Comparison of ENCODE assay signal across 8 cellular contexts in the genomic region with DNA sequence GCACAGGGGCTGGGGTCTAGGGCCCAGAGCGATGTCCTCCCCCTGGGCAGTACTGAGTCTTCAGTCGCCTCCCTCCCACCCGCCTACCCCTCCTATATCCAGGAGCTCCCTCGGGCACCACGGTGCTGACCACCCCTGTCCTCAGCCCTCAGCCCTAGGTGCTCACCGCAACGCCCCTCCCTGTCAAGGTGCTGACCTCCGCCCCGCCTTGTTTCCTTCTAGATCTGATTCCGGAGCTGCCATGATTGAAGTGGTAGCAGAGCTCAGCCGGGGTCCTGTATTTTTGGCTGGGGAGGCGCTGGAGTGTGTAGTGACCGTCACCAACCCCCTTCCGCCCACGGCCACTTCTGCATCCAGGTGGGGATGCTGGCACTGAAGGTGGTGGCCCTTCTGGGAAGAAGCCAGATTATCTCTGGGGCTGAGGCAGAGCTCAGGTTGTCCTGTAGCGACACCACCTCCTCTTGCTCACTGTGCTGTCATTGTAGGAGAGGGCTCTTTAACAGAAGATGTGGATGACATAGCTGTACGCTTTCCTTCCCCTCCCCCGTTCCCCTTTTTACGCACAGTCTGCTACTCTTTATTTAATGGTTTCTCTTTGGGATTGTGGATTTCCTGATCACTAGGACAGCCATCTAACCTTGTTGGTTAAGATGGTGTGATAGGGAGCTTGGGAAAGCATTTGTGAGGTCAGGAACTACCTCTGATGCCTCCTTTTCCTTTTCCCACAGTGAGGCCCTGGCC. TPM values are rescaled to one million over a fixed set of nuclear protein-coding genes. Genes with fewer than 3 reads are reported as not detected.
DNase-seq lines count a peak whose midpoint lies in the region; ATAC-seq and TF ChIP-seq lines count a peak whose summit lies in the region.

No MANE protein-coding gene starts in this region.

- DNase-seq in Daoy (ENCODE audit: low read depth) (peak; percentile 35), Karpas-422 (peak; percentile 76), epithelial cell of proximal tubule (ENCODE audit: low read depth) (no peak), NCI-H1092 treated with DMSO at 0.1 percent for 48 hours (lab: John Stamatoyannopoulos, UW) (no peak), T1000 (lab: John Stamatoyannopoulos, UW) (no peak)
- DNase-seq in activated CD8-positive, alpha-beta memory T cell treated with anti-CD3 and anti-CD28 coated beads, Interleukin-2, amount 10 ng/mL, durations not matched to agents 7 days and 5 days: peak; percentile 76
- no peak for DNase-seq in natural killer cell treated with Interleukin-12 subunit alpha and Interleukin-12 subunit beta and Interleukin-15 and Interleukin-18, amount 100 ng/mL, for 72 hours (ENCODE audit: low spot score)

- H3K36me3 Mint-ChIP-seq in activated CD8-positive, alpha-beta memory T cell treated with anti-CD3 and anti-CD28 coated beads, Interleukin-2, amount 10 ng/mL, durations not matched to agents 7 days and 5 days: peaks cover 23% of the 10 kb centered on the region
- peaks cover 14% of the 10 kb centered on the region for H3K36me3 Mint-ChIP-seq in natural killer cell treated with Interleukin-12 subunit alpha and Interleukin-12 subunit beta and Interleukin-15 and Interleukin-18, amount 100 ng/mL, for 72 hours

- peak overlapping the region; percentile 88 for H3K9ac ChIP-seq in Karpas-422 (ENCODE audit: low read length)

- no peaks in the 10 kb centered on the region for H3K27me3 ChIP-seq in Karpas-422 (ENCODE audit: low read length)

- H3K27ac ChIP-seq in Karpas-422 (ENCODE audit: low read length): peak overlapping the region; percentile 43; the same call in 1 of the 2 replicates

- peak overlapping the region; percentile 88 for H3K4me3 Mint-ChIP-seq in activated CD8-positive, alpha-beta memory T cell treated with anti-CD3 and anti-CD28 coated beads, Interleukin-2, amount 10 ng/mL, durations not matched to agents 7 days and 5 days
- peak overlapping the region; percentile 89 for H3K4me3 Mint-ChIP-seq in natural killer cell treated with Interleukin-12 subunit alpha and Interleukin-12 subunit beta and Interleukin-15 and Interleukin-18, amount 100 ng/mL, for 72 hours

- H4K20me1 ChIP-seq in Karpas-422 (ENCODE audit: insufficient read depth, low read depth, low read length): peaks cover 31% of the 10 kb centered on the region

- no peaks in the 10 kb centered on the region for H3K9me3 ChIP-seq in Karpas-422 (ENCODE audit: low read length)

- peaks cover 41% of the 10 kb centered on the region for H3K4me1 Mint-ChIP-seq in activated CD8-positive, alpha-beta memory T cell treated with anti-CD3 and anti-CD28 coated beads, Interleukin-2, amount 10 ng/mL, durations not matched to agents 7 days and 5 days
- peaks cover 35 to 43% of the 10 kb centered on the region in 2 donors for H3K4me1 Mint-ChIP-seq in natural killer cell treated with Interleukin-12 subunit alpha and Interleukin-12 subunit beta and Interleukin-15 and Interleukin-18, amount 100 ng/mL, for 72 hours (ENCODE audit: low read depth in 2 of 2)

- H2AFZ ChIP-seq in Karpas-422 (ENCODE audit: low read length): peak overlapping the region; percentile 22; the same call in 1 of the 2 replicates

- H3K4me3 ChIP-seq in Karpas-422 (ENCODE audit: low read length) (peak overlapping the region; percentile 87), epithelial cell of proximal tubule (ENCODE audit: low read depth, low read length) (peak overlapping the region; percentile 75)

- peak overlapping the region; percentile 86 for H3K27ac Mint-ChIP-seq in activated CD8-positive, alpha-beta memory T cell treated with anti-CD3 and anti-CD28 coated beads, Interleukin-2, amount 10 ng/mL, durations not matched to agents 7 days and 5 days
- peak overlapping the region; percentile 65 to 92 for H3K27ac Mint-ChIP-seq in natural killer cell treated with Interleukin-12 subunit alpha and Interleukin-12 subunit beta and Interleukin-15 and Interleukin-18, amount 100 ng/mL, for 72 hours

- TF ChIP-seq CTCF in epithelial cell of proximal tubule (conservative IDR thresholded peaks at IDR 0.05; ENCODE audit: low read depth, low read length): no peak

- CTCF ChIA-PET in activated CD8-positive, alpha-beta memory T cell treated with anti-CD3 and anti-CD28 coated beads, Interleukin-2, amount 10 ng/mL, durations not matched to agents 7 days and 5 days (lab: Charles Lee): interaction anchor here (0.7 to 7.2 kb wide), 16 partner anchors 9 to 154 kb away, joined by 3 to 150 read pairs (median 5); a partner anchor contains a TSS

- peaks cover 7% of the 10 kb centered on the region; the same call in 1 of the 2 replicates for H3K36me3 ChIP-seq in Karpas-422 (ENCODE audit: insufficient read depth, low read length)

- ATAC-seq in GM21529 (IDR thresholded peaks at IDR 0.05; ENCODE audit: unreplicated experiment): peak; percentile 39
- peak; percentile 61 for ATAC-seq in activated CD8-positive, alpha-beta memory T cell treated with anti-CD3 and anti-CD28 coated beads, Interleukin-2, amount 10 ng/mL, durations not matched to agents 7 days and 5 days
- peak; percentile 49 to 54 for ATAC-seq in natural killer cell treated with Interleukin-12 subunit alpha and Interleukin-12 subunit beta and Interleukin-15 and Interleukin-18, amount 100 ng/mL, for 72 hours

- no peaks in the 10 kb centered on the region for H3K27me3 Mint-ChIP-seq in activated CD8-positive, alpha-beta memory T cell treated with anti-CD3 and anti-CD28 coated beads, Interleukin-2, amount 10 ng/mL, durations not matched to agents 7 days and 5 days
- no peaks in the 10 kb centered on the region for H3K27me3 Mint-ChIP-seq in natural killer cell treated with Interleukin-12 subunit alpha and Interleukin-12 subunit beta and Interleukin-15 and Interleukin-18, amount 100 ng/mL, for 72 hours

- peak overlapping the region; percentile 92 for H3K4me2 ChIP-seq in Karpas-422 (ENCODE audit: low read depth, low read length, poor library complexity, severe bottlenecking)

- H3K4me1 ChIP-seq in Karpas-422 (ENCODE audit: low read length): peaks cover 37% of the 10 kb centered on the region

- H3K79me2 ChIP-seq in Karpas-422 (ENCODE audit: low read length): peaks cover 55% of the 10 kb centered on the region

- no peaks in the 10 kb centered on the region for H3K9me2 ChIP-seq in Karpas-422 (replicated peaks; ENCODE audit: insufficient read depth, low read length)

- H3K9me3 Mint-ChIP-seq in activated CD8-positive, alpha-beta memory T cell treated with anti-CD3 and anti-CD28 coated beads, Interleukin-2, amount 10 ng/mL, durations not matched to agents 7 days and 5 days (ENCODE audit: low read depth): no peaks in the 10 kb centered on the region
- H3K9me3 Mint-ChIP-seq in natural killer cell treated with Interleukin-12 subunit alpha and Interleukin-12 subunit beta and Interleukin-15 and Interleukin-18, amount 100 ng/mL, for 72 hours: no peaks in the 10 kb centered on the region

RNA-seq across cellular contexts. Expression of a gene that starts 0.6 kb away (rescaled TPM):
- 11.7 and 16.3 TPM in 2 replicates for total RNA-seq in Daoy (2014; rRNA removed; shearing (Covaris generic))
- total RNA-seq in Karpas-422 (2014; rRNA removed; shearing (Covaris generic); ENCODE audit: low replicate concordance): 13.4 and 13.8 TPM in 2 replicates
- total RNA-seq in activated CD8-positive, alpha-beta memory T cell treated with anti-CD3 and anti-CD28 coated beads, Interleukin-2, amount 10 ng/mL, durations not matched to agents 7 days and 5 days: 10 to 100 TPM; 21.0 to 23.6 TPM
- total RNA-seq in epithelial cell of proximal tubule: 13.6 and 14.9 TPM in 2 replicates
- 10 to 100 TPM; 17.9 to 19.6 TPM for total RNA-seq in natural killer cell treated with Interleukin-12 subunit alpha and Interleukin-12 subunit beta and Interleukin-15 and Interleukin-18, amount 100 ng/mL, for 72 hours

RNA-seq across cellular contexts. Expression of a gene that starts 0.7 kb away (rescaled TPM):
- 23.6 and 24.8 TPM in 2 replicates for total RNA-seq in Daoy (2014; rRNA removed; shearing (Covaris generic))
- total RNA-seq in Karpas-422 (2014; rRNA removed; shearing (Covaris generic); ENCODE audit: low replicate concordance): 54.9 and 74.2 TPM in 2 replicates
- 10 to 100 TPM; 57.7 to 58.8 TPM for total RNA-seq in activated CD8-positive, alpha-beta memory T cell treated with anti-CD3 and anti-CD28 coated beads, Interleukin-2, amount 10 ng/mL, durations not matched to agents 7 days and 5 days
- 32.8 and 39.3 TPM in 2 replicates for total RNA-seq in epithelial cell of proximal tubule
- total RNA-seq in natural killer cell treated with Interleukin-12 subunit alpha and Interleukin-12 subunit beta and Interleukin-15 and Interleukin-18, amount 100 ng/mL, for 72 hours: 10 to 100 TPM; 68.4 to 81.4 TPM

RNA-seq across cellular contexts. Expression of a gene that starts 4.4 kb away (rescaled TPM):
- total RNA-seq in Daoy (2014; rRNA removed; shearing (Covaris generic)): 0.21 and 0.51 TPM in 2 replicates
- total RNA-seq in Karpas-422 (2014; rRNA removed; shearing (Covaris generic); ENCODE audit: low replicate concordance): 1.1 and 4.2 TPM in 2 replicates
- total RNA-seq in activated CD8-positive, alpha-beta memory T cell treated with anti-CD3 and anti-CD28 coated beads, Interleukin-2, amount 10 ng/mL, durations not matched to agents 7 days and 5 days: not detected
- not detected in 2 replicates for total RNA-seq in epithelial cell of proximal tubule
- total RNA-seq in natural killer cell treated with Interleukin-12 subunit alpha and Interleukin-12 subunit beta and Interleukin-15 and Interleukin-18, amount 100 ng/mL, for 72 hours: not detected

RNA-seq across cellular contexts. Expression of a gene that starts 17.2 kb away (rescaled TPM):
- total RNA-seq in Daoy (2014; rRNA removed; shearing (Covaris generic)): 97.9 and 104 TPM in 2 replicates
- total RNA-seq in Karpas-422 (2014; rRNA removed; shearing (Covaris generic); ENCODE audit: low replicate concordance): 10.8 and 17.1 TPM in 2 replicates
- 10 to 100 TPM; 20.5 to 24.7 TPM for total RNA-seq in activated CD8-positive, alpha-beta memory T cell treated with anti-CD3 and anti-CD28 coated beads, Interleukin-2, amount 10 ng/mL, durations not matched to agents 7 days and 5 days
- total RNA-seq in epithelial cell of proximal tubule: 49.9 and 66.4 TPM in 2 replicates
- total RNA-seq in natural killer cell treated with Interleukin-12 subunit alpha and Interleukin-12 subunit beta and Interleukin-15 and Interleukin-18, amount 100 ng/mL, for 72 hours: 10 to 100 TPM; 29.4 to 35.7 TPM

RNA-seq across cellular contexts. Expression of a gene that starts 17.7 kb away (rescaled TPM):
- 173 and 190 TPM in 2 replicates for total RNA-seq in Daoy (2014; rRNA removed; shearing (Covaris generic))
- total RNA-seq in Karpas-422 (2014; rRNA removed; shearing (Covaris generic); ENCODE audit: low replicate concordance): 54.2 and 94.0 TPM in 2 replicates
- total RNA-seq in activated CD8-positive, alpha-beta memory T cell treated with anti-CD3 and anti-CD28 coated beads, Interleukin-2, amount 10 ng/mL, durations not matched to agents 7 days and 5 days: 100 to 1,000 TPM; 372 to 374 TPM
- total RNA-seq in epithelial cell of proximal tubule: 114 and 177 TPM in 2 replicates
- 100 to 1,000 TPM; 490 to 539 TPM for total RNA-seq in natural killer cell treated with Interleukin-12 subunit alpha and Interleukin-12 subunit beta and Interleukin-15 and Interleukin-18, amount 100 ng/mL, for 72 hours

Comparison
In these comparisons a context has a peak if more than half of its experiments do, and no peak if none do; other contexts are left out.
1. DNase-seq: peak in Daoy (single experiment), Karpas-422 (single experiment) and activated CD8-positive, alpha-beta memory T cell treated with anti-CD3 and anti-CD28 coated beads, Interleukin-2, amount 10 ng/mL, durations not matched to agents 7 days and 5 days (single experiment); none in epithelial cell of proximal tubule (single experiment), natural killer cell treated with Interleukin-12 subunit alpha and Interleukin-12 subunit beta and Interleukin-15 and Interleukin-18, amount 100 ng/mL, for 72 hours (single experiment), NCI-H1092 treated with DMSO at 0.1 percent for 48 hours (single experiment) and T1000 (single experiment).
2. Peak in every context shown above with its lines, with median percentiles within 50 percentile points of each other: ATAC-seq.